In genomic region chr14:58566979-58567378, GRCh38 we compare ENCODE assay signal across 25 cellular contexts.
"Had no signal": no experiment of that assay in that cellular context is flagged by ENCODE, and none has a peak within 500 bp of the region (broad histone marks: within the 10 kb centered on the region; RNA-seq: fewer than 3 reads in every experiment).

No MANE protein-coding gene starts in this region.

- H3K4me3 Mint-ChIP-seq: endodermal cell; naive thymus-derived CD4-positive, alpha-beta T cell; nephron progenitor cell; stimulated activated naive B cell treated with anti-CD40 and anti-IgM and Interleukin-4, amounts not matched to agents 10 μg/mL and 1 μg/mL and 100 μg/mL, for 72 hours; stimulated activated naive CD8-positive, alpha-beta T cell treated with anti-CD3 and anti-CD28 coated beads, Interleukin-15, amount 100 ng/mL, for 72 hours had no signal

- H3K27ac Mint-ChIP-seq: endodermal cell; naive thymus-derived CD4-positive, alpha-beta T cell; stimulated activated naive B cell treated with anti-CD40 and anti-IgM and Interleukin-4, amounts not matched to agents 10 μg/mL and 1 μg/mL and 100 μg/mL, for 72 hours; stimulated activated naive CD8-positive, alpha-beta T cell treated with anti-CD3 and anti-CD28 coated beads, Interleukin-15, amount 100 ng/mL, for 72 hours had no signal

- H3K27me3 ChIP-seq: hepatocyte, right lobe of liver, testis, tibial nerve, upper lobe of right lung, vagina had no signal

- H3K36me3 Mint-ChIP-seq: stimulated activated naive B cell treated with anti-CD40 and anti-IgM and Interleukin-4, amounts not matched to agents 10 μg/mL and 1 μg/mL and 100 μg/mL, for 72 hours had no signal

- ATAC-seq: foreskin keratinocyte; left colon; left ventricle myocardium superior; naive thymus-derived CD4-positive, alpha-beta T cell; psoas muscle; right lobe of liver; stimulated activated naive B cell treated with anti-CD40 and anti-IgM and Interleukin-4, amounts not matched to agents 10 μg/mL and 1 μg/mL and 100 μg/mL, for 72 hours; stimulated activated naive CD8-positive, alpha-beta T cell treated with anti-CD3 and anti-CD28 coated beads, Interleukin-15, amount 100 ng/mL, for 72 hours; upper lobe of right lung had no signal

- H3K36me3 ChIP-seq: right lobe of liver, tibial nerve, upper lobe of right lung, vagina had no signal

- H3K4me3 ChIP-seq: hepatocyte, lung, psoas muscle, right lobe of liver, testis, tibial nerve, upper lobe of right lung, vagina had no signal

- H3K4me1 Mint-ChIP-seq: stimulated activated naive B cell treated with anti-CD40 and anti-IgM and Interleukin-4, amounts not matched to agents 10 μg/mL and 1 μg/mL and 100 μg/mL, for 72 hours had no signal

- H3K9me3 Mint-ChIP-seq: endodermal cell; nephron progenitor cell; stimulated activated naive B cell treated with anti-CD40 and anti-IgM and Interleukin-4, amounts not matched to agents 10 μg/mL and 1 μg/mL and 100 μg/mL, for 72 hours; stimulated activated naive CD8-positive, alpha-beta T cell treated with anti-CD3 and anti-CD28 coated beads, Interleukin-15, amount 100 ng/mL, for 72 hours had no signal

- H3K4me1 ChIP-seq: foreskin keratinocyte, psoas muscle, right lobe of liver, testis, tibial nerve, upper lobe of right lung, vagina had no signal

- H3K9me3 ChIP-seq: psoas muscle, right lobe of liver, testis, tibial nerve, upper lobe of right lung, vagina had no signal

- H3K27ac ChIP-seq: foreskin keratinocyte, hepatocyte, parathyroid adenoma, psoas muscle, right lobe of liver, testis, tibial nerve, upper lobe of right lung, vagina had no signal

- DNase-seq: effector CD4-positive, alpha-beta T cell; endodermal cell; erythroblast; head of caudate nucleus; kidney; left colon; left ventricle myocardium superior; naive thymus-derived CD4-positive, alpha-beta T cell; nephron progenitor cell; psoas muscle; retina; right lobe of liver; stimulated activated CD4-positive, alpha-beta T cell treated with anti-CD3 and anti-CD28 coated beads, Interleukin-15, amount 100 ng/mL, for 24 hours; stimulated activated CD4-positive, alpha-beta T cell treated with anti-CD3 and anti-CD28 coated beads, Interleukin-1b, Interleukin-23, amount 100 ng/mL, for 48 hours; stimulated activated CD4-positive, alpha-beta T cell treated with anti-CD3 and anti-CD28 coated beads, Interleukin-4, amount 100 ng/mL, for 24 hours; stimulated activated naive B cell treated with anti-CD40 and anti-IgM and Interleukin-4, amounts not matched to agents 10 μg/mL and 1 μg/mL and 100 μg/mL, for 72 hours; stimulated activated naive CD8-positive, alpha-beta T cell treated with anti-CD3 and anti-CD28 coated beads, Interleukin-15, amount 100 ng/mL, for 72 hours; testis; upper lobe of right lung had no signal

- H3K27me3 Mint-ChIP-seq: naive thymus-derived CD4-positive, alpha-beta T cell; stimulated activated naive B cell treated with anti-CD40 and anti-IgM and Interleukin-4, amounts not matched to agents 10 μg/mL and 1 μg/mL and 100 μg/mL, for 72 hours; stimulated activated naive CD8-positive, alpha-beta T cell treated with anti-CD3 and anti-CD28 coated beads, Interleukin-15, amount 100 ng/mL, for 72 hours had no signal
